ENCODE assay signal across 10 cellular contexts in the genomic region with DNA sequence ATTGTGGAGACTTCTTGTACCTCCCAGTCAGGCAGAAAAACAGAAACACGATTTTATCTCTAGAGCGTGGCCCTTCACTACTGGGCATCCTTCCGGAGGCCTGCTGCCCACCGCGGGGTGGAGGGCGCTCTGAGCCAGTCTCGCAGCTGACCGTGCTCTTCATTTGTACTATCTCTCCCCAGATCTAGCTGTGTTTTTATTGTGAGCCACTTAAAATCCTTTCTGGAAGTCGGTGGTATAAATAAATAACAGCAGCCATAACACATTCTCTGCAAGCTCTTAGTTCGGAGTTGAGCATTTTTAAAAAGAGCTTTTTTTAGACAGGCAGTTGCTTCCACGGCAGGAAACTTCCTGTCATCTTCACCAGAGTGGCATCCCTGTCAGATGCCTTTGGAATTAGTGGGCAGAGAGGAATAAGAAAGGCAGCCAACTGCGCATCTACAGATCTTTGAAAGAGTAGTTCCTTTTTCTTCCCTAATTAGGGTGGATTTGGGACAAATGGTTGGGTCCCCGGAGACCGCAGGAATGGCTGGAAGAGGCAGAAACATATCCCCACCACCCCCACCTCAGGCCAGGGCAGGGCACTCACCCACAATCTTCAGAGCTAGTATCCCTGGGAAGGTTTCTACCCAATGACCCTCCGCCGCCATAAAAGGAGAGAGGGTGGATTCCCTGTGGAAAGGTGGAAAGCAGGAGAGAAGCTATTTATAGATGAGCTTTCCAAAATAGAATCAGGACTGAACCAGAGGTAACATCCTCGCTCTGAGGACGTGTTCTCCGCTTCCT.
A peak's percentile ranks its signal among the peaks of the same experiment; 100 is the strongest.
DNase-seq lines count a peak whose midpoint lies in the region; ATAC-seq, FAIRE-seq and TF ChIP-seq lines count a peak whose summit lies in the region.
"Had no signal": no experiment of that assay in that cellular context is flagged by ENCODE, and none has a peak within 500 bp of the region (broad histone marks: within the 10 kb centered on the region; RNA-seq: fewer than 3 reads in every experiment).

No MANE protein-coding gene starts in this region.

- H3K4me1 Mint-ChIP-seq in endothelial cell (ENCODE audit: unreplicated experiment) (peaks cover 3% of the 10 kb centered on the region), nephron (peaks cover 56% of the 10 kb centered on the region)

- H3K4me3 ChIP-seq in AG04450 (ENCODE audit: low read depth, low read length): no peak overlapping the region
- H3K4me3 ChIP-seq in small intestine (ENCODE audit: low read depth in 1 of 2, low read length in 2 of 2): no peak overlapping the region

- H3K27me3 Mint-ChIP-seq in endothelial cell (ENCODE audit: unreplicated experiment) (peaks cover 3% of the 10 kb centered on the region), nephron (ENCODE audit: low read depth) (no peaks in the 10 kb centered on the region)

- H3K9me3 ChIP-seq in AG04450 (ENCODE audit: control insufficient read depth, insufficient read depth, low read length) (no peaks in the 10 kb centered on the region; the same call in 1 of the 2 replicates), small intestine (ENCODE audit: control insufficient read depth, low read depth) (no peaks in the 10 kb centered on the region)

- ATAC-seq in HG03039 (IDR thresholded peaks at IDR 0.05; ENCODE audit: unreplicated experiment): no peak

- H3K27ac Mint-ChIP-seq in endothelial cell (ENCODE audit: unreplicated experiment) (peak overlapping the region; percentile 20), nephron (peak overlapping the region; percentile 52 to 72 (median 58))

- FAIRE-seq in small intestine (lab: Jason Lieb, UNC): no peak

- no peaks in the 10 kb centered on the region for H3K36me3 ChIP-seq in small intestine (ENCODE audit: control insufficient read depth in 2 of 2, insufficient read depth in 2 of 2, low read length in 2 of 2)

- DNase-seq in AG04450 (ENCODE audit: low read depth, low spot score) (no peak), NCI-H226 (peak; percentile 20), endothelial cell (ENCODE audit: low spot score) (no peak), T-helper 9 cell (no peak), small intestine (no peak)
- DNase-seq in activated T-cell treated with anti-CD3 and anti-CD28 coated beads, Interleukin-2, amount 50 U/mL, for 1 hour: no peak
- DNase-seq: central memory CD4-positive, alpha-beta T cell had no signal

- no peaks in the 10 kb centered on the region for H3K9me3 Mint-ChIP-seq in endothelial cell (ENCODE audit: unreplicated experiment)
- no peaks in the 10 kb centered on the region for H3K9me3 Mint-ChIP-seq in nephron

- CTCF ChIA-PET in AG04450 (lab: Charles Lee): interaction anchor here (4.0 kb wide), 1 partner anchor 20 kb away, joined by 31 read pairs; no protein-coding TSS in a partner anchor

- POLR2A ChIA-PET in AG04450 (lab: Yijun Ruan, JAX): no interaction called here

- no peak for TF ChIP-seq CTCF in AG04450 (IDR thresholded peaks at IDR 0.05; ENCODE audit: low read depth, low read length)
- TF ChIP-seq CTCF in endothelial cell (IDR thresholded peaks at IDR 0.05; ENCODE audit: unreplicated experiment): no peak
- TF ChIP-seq CTCF in nephron (IDR thresholded peaks at IDR 0.05; ENCODE audit: unreplicated experiment in 3 of 3): no peak

- H3K4me1 ChIP-seq in small intestine (ENCODE audit: control insufficient read depth in 2 of 2, insufficient read depth in 1 of 2, low read depth in 1 of 2, low read length in 1 of 2): no peaks in the 10 kb centered on the region

- WGBS in small intestine, 3 donors: 76 to 86% (median 85%) methylated on average over 19 of the region's 19 CpGs

- H3K4me3 Mint-ChIP-seq in endothelial cell (ENCODE audit: unreplicated experiment): no peak overlapping the region
- peak overlapping the region in 1 of 3 experiments; percentile 4 for H3K4me3 Mint-ChIP-seq in nephron

- no peaks in the 10 kb centered on the region for H3K27me3 ChIP-seq in AG04450 (ENCODE audit: control insufficient read depth, insufficient read depth, low read length)
- H3K27me3 ChIP-seq in small intestine (ENCODE audit: control insufficient read depth in 2 of 2, insufficient read depth in 2 of 2, low read length in 2 of 2): no peaks in the 10 kb centered on the region

- H3K36me3 Mint-ChIP-seq in endothelial cell (ENCODE audit: low read depth, unreplicated experiment) (no peaks in the 10 kb centered on the region), nephron (ENCODE audit: low read depth) (peaks cover 68% of the 10 kb centered on the region)

- H3K27ac ChIP-seq in AG04450 (ENCODE audit: low read depth, low read length) (peak overlapping the region; percentile 70), small intestine (ENCODE audit: low read depth in 1 of 2, low read length in 1 of 2) (no peak overlapping the region)
- H3K27ac ChIP-seq: C4-2B had no signal
